ENCODE assay signal across 14 cellular contexts in the genomic region with DNA sequence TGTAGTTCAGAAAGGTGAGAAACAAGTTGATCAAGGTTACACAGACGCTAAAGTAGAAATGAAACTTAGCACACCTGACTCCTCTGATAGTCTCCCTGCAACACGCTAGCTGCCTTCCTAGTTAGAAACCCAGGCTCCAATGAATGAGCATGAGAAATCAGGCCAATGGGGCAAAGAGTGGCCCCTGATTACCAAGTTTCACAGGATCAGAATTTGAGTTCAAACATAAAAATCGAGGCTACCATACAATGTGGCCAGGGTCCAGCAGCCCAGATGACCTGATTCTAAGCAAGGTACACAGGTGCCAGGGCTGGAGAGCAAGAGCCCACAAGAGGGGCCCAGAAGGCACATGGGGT. TPM values are rescaled to one million over a fixed set of nuclear protein-coding genes. Genes with fewer than 3 reads are reported as not detected.
DNase-seq lines count a peak whose midpoint lies in the region; ATAC-seq and TF ChIP-seq lines count a peak whose summit lies in the region.
"Had no signal": no experiment of that assay in that cellular context is flagged by ENCODE, and none has a peak within 500 bp of the region (broad histone marks: within the 10 kb centered on the region; RNA-seq: fewer than 3 reads in every experiment).

No MANE protein-coding gene starts in this region.

- H2AFZ ChIP-seq in trophoblast cell (ENCODE audit: insufficient read depth, low read length, poor library complexity), result no peak overlapping the region

- no peak overlapping the region for H2BK5ac ChIP-seq in trophoblast cell (ENCODE audit: low read depth, low read length, poor library complexity)

- H3K4me3 Mint-ChIP-seq in stimulated activated effector memory CD8-positive, alpha-beta T cell treated with anti-CD3 and anti-CD28 coated beads, Interleukin-12 subunit alpha, Interleukin-12 subunit beta, amount 100 ng/mL, for 72 hours, result no peak overlapping the region
- H3K4me3 Mint-ChIP-seq: endodermal cell, mesothelial cell of epicardium had no signal

- ATAC-seq in GM18870 (IDR thresholded peaks at IDR 0.05; ENCODE audit: unreplicated experiment) (peak; percentile 43), HG03196 (IDR thresholded peaks at IDR 0.05; ENCODE audit: unreplicated experiment) (peak; percentile 32), HG02970 (IDR thresholded peaks at IDR 0.05; ENCODE audit: low FRiP score, unreplicated experiment) (no peak), HG02884 (IDR thresholded peaks at IDR 0.05; ENCODE audit: unreplicated experiment) (no peak)
- no peak for ATAC-seq in stimulated activated effector memory CD8-positive, alpha-beta T cell treated with anti-CD3 and anti-CD28 coated beads, Interleukin-12 subunit alpha, Interleukin-12 subunit beta, amount 100 ng/mL, for 72 hours

- peaks cover 2 to 12% of the 10 kb centered on the region in 2 donors for H3K4me1 ChIP-seq in esophagus (ENCODE audit: control insufficient read depth in 2 of 2, insufficient read depth in 2 of 2, low read length in 1 of 2)
- H3K4me1 ChIP-seq in trophoblast cell (ENCODE audit: control insufficient read depth in 1 of 2, insufficient read depth in 2 of 2, low read length in 2 of 2), result no peaks in the 10 kb centered on the region

- H2AK5ac ChIP-seq in trophoblast cell (ENCODE audit: low read length), result no peak overlapping the region

- DNase-seq in stimulated activated effector memory CD8-positive, alpha-beta T cell treated with anti-CD3 and anti-CD28 coated beads, Interleukin-12 subunit alpha, Interleukin-12 subunit beta, amount 100 ng/mL, for 72 hours (ENCODE audit: low spot score in 2 of 2), result peak in 1 of 2 donors; percentile 28
- DNase-seq in GM13976 (ENCODE audit: low spot score) (no peak), trophoblast cell (no peak)
- DNase-seq: anterior cingulate cortex, endodermal cell, MG63, Peyer's patch had no signal

- in situ Hi-C loops in GM13976 (cut with MboI; ENCODE audit: low sequenced_read_pairs, unreplicated experiment), result no loop called here

- H4K12ac ChIP-seq in trophoblast cell (ENCODE audit: low read depth, low read length), result no peak overlapping the region

- no peak for TF ChIP-seq CTCF in GM13976 (IDR thresholded peaks at IDR 0.05; ENCODE audit: borderline replicate concordance, control extremely low read depth, extremely low read depth, insufficient read depth, missing control alignments)

- H3K4ac ChIP-seq in trophoblast cell (ENCODE audit: low read depth, low read length), result no peak overlapping the region

- H3K14ac ChIP-seq in trophoblast cell (ENCODE audit: low read length), result no peak overlapping the region

- H3K4me1 Mint-ChIP-seq in stimulated activated effector memory CD8-positive, alpha-beta T cell treated with anti-CD3 and anti-CD28 coated beads, Interleukin-12 subunit alpha, Interleukin-12 subunit beta, amount 100 ng/mL, for 72 hours, result peaks cover 22% of the 10 kb centered on the region

- no peak overlapping the region for H2BK120ac ChIP-seq in trophoblast cell (ENCODE audit: insufficient read depth, low read length, poor library complexity)

- H3K27ac ChIP-seq in esophagus (ENCODE audit: low read depth in 2 of 2, low read length in 1 of 2), result peak overlapping the region; percentile 80 to 83
- no peak overlapping the region for H3K27ac ChIP-seq in trophoblast cell (ENCODE audit: low read depth, low read length)
- H3K27ac ChIP-seq: BLaER1 had no signal

- peak overlapping the region; percentile 37 for H3K27ac Mint-ChIP-seq in stimulated activated effector memory CD8-positive, alpha-beta T cell treated with anti-CD3 and anti-CD28 coated beads, Interleukin-12 subunit alpha, Interleukin-12 subunit beta, amount 100 ng/mL, for 72 hours
- H3K27ac Mint-ChIP-seq: endodermal cell had no signal

- no peaks in the 10 kb centered on the region for H3K27me3 ChIP-seq in esophagus (ENCODE audit: control insufficient read depth in 1 of 2, insufficient read depth in 2 of 2, low read length in 2 of 2)
- no peaks in the 10 kb centered on the region for H3K27me3 ChIP-seq in trophoblast cell (ENCODE audit: insufficient read depth, low read length)
- H3K27me3 ChIP-seq: BLaER1, MG63, Peyer's patch had no signal

- no peak overlapping the region for H4K8ac ChIP-seq in trophoblast cell (ENCODE audit: low read depth, low read length)

- H3K9me3 ChIP-seq in esophagus (ENCODE audit: control insufficient read depth in 2 of 2, insufficient read depth in 1 of 2, low read depth in 1 of 2, low read length in 1 of 2), result no peaks in the 10 kb centered on the region
- H3K9me3 ChIP-seq in trophoblast cell (ENCODE audit: insufficient read depth, low read depth, low read length), result no peaks in the 10 kb centered on the region
- H3K9me3 ChIP-seq: BLaER1, Peyer's patch had no signal

- no peak overlapping the region for H2BK12ac ChIP-seq in trophoblast cell (ENCODE audit: low read length)

- H3K9me3 Mint-ChIP-seq in stimulated activated effector memory CD8-positive, alpha-beta T cell treated with anti-CD3 and anti-CD28 coated beads, Interleukin-12 subunit alpha, Interleukin-12 subunit beta, amount 100 ng/mL, for 72 hours, result no peaks in the 10 kb centered on the region
- H3K9me3 Mint-ChIP-seq: endodermal cell, mesothelial cell of epicardium had no signal

- H3K23ac ChIP-seq in trophoblast cell (ENCODE audit: low read length), result no peak overlapping the region

- H3K36me3 ChIP-seq in esophagus (ENCODE audit: control insufficient read depth in 2 of 2, insufficient read depth in 2 of 2, low read length in 1 of 2) (no peaks in the 10 kb centered on the region), trophoblast cell (ENCODE audit: control insufficient read depth in 1 of 2, insufficient read depth in 2 of 2, low read length in 2 of 2) (no peaks in the 10 kb centered on the region)
- H3K36me3 ChIP-seq: BLaER1, MG63, Peyer's patch had no signal

- no peaks in the 10 kb centered on the region for H3K79me1 ChIP-seq in trophoblast cell (ENCODE audit: low read length)

- H3K4me3 ChIP-seq in esophagus (ENCODE audit: low read depth in 1 of 2, low read length in 2 of 2) (no peak overlapping the region), trophoblast cell (ENCODE audit: low read depth, low read length) (no peak overlapping the region)
- H3K4me3 ChIP-seq: BLaER1, MG63, Peyer's patch had no signal

- WGBS in esophagus, 2 donors, result 48 to 65% methylated on average over 3 of the region's 3 CpGs
- no CpG with 5 or more reads among the region's 3 CpGs for WGBS in trophoblast cell (ENCODE audit: extremely low coverage, insufficient coverage, insufficient read length)

- H3K9ac ChIP-seq in trophoblast cell (ENCODE audit: low read length), result no peak overlapping the region
- H3K9ac ChIP-seq: BLaER1 had no signal

- H3K18ac ChIP-seq in trophoblast cell (ENCODE audit: low read length), result no peak overlapping the region

- H3K4me2 ChIP-seq in trophoblast cell (ENCODE audit: low read length), result no peak overlapping the region
- H3K4me2 ChIP-seq: BLaER1 had no signal

- no peaks in the 10 kb centered on the region for H3K79me2 ChIP-seq in trophoblast cell (ENCODE audit: control insufficient read depth, insufficient read depth, low read length, poor library complexity)

- H4K91ac ChIP-seq in trophoblast cell (ENCODE audit: low read depth, low read length), result no peak overlapping the region

- no peaks in the 10 kb centered on the region for H3K36me3 Mint-ChIP-seq in stimulated activated effector memory CD8-positive, alpha-beta T cell treated with anti-CD3 and anti-CD28 coated beads, Interleukin-12 subunit alpha, Interleukin-12 subunit beta, amount 100 ng/mL, for 72 hours
- H3K36me3 Mint-ChIP-seq: mesothelial cell of epicardium had no signal

RNA-seq across cellular contexts. Expression of a gene that starts 7.7 kb away (rescaled TPM):
- polyA plus RNA-seq in esophagus, result 10 to 100 TPM; 26.0 to 31.9 TPM
- polyA plus RNA-seq in trophoblast cell (2013), result 1.1 and 1.4 TPM in 2 replicates

RNA-seq across cellular contexts. Expression of a gene that starts 40.6 kb away (rescaled TPM):
- polyA plus RNA-seq in esophagus, result not detected
- not detected in 2 replicates for polyA plus RNA-seq in trophoblast cell (2013)

Comparison
In these comparisons a context has a peak if more than half of its experiments do, and no peak if none do; other contexts are left out.
1. ATAC-seq: peak in GM18870 (single experiment) and HG03196 (single experiment); none in stimulated activated effector memory CD8-positive, alpha-beta T cell treated with anti-CD3 and anti-CD28 coated beads, Interleukin-12 subunit alpha, Interleukin-12 subunit beta, amount 100 ng/mL, for 72 hours (single experiment), HG02970 (single experiment) and HG02884 (single experiment).